Comparison of ENCODE assay signal across 1 cellular context in the genomic region with DNA sequence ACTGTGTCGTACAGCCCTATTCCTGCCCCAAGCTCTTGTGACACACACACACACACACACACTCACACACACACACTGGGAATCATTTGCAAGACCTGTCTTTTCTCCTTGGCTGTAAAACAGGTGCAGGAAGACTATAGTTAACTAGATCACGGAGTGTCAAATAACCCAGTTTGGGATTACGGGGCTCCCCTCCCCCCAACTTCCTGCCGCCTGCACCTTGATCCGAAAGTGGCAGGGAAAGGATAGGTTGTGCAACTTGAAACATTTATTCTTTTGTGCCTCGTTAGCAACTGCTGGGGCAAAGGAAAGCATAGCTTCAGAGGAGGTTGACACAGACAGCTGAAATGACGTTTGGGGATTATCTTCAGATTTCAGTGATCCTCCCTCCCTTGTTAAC.
TF ChIP-seq lines count a peak whose summit lies in the region.

No MANE protein-coding gene starts in this region.

TF ChIP-seq in H1, 55 proteins besides CTCF, POLR2A, EP300 and RAD21:
- no peak for TF ChIP-seq RNF2 (IDR thresholded peaks at IDR 0.05; ENCODE audit: borderline replicate concordance, low read depth, low read length, missing control alignments, poor library complexity, severe bottlenecking)
- TF ChIP-seq CTBP2 (IDR thresholded peaks at IDR 0.05; ENCODE audit: borderline replicate concordance, insufficient read depth, insufficient read length, low read length), result no peak
- TF ChIP-seq CEBPB (IDR thresholded peaks at IDR 0.05; ENCODE audit: low read depth, low read length), result peak; percentile 28; the same call in 1 of the 2 replicates
- no peak for TF ChIP-seq SUZ12 (IDR thresholded peaks at IDR 0.05; ENCODE audit: low read length)
- no peak for TF ChIP-seq SAP30 (IDR thresholded peaks at IDR 0.05; ENCODE audit: insufficient read depth, insufficient replicate concordance, low read length)
